11 cellular contexts compared by ENCODE assay signal in the genomic region with DNA sequence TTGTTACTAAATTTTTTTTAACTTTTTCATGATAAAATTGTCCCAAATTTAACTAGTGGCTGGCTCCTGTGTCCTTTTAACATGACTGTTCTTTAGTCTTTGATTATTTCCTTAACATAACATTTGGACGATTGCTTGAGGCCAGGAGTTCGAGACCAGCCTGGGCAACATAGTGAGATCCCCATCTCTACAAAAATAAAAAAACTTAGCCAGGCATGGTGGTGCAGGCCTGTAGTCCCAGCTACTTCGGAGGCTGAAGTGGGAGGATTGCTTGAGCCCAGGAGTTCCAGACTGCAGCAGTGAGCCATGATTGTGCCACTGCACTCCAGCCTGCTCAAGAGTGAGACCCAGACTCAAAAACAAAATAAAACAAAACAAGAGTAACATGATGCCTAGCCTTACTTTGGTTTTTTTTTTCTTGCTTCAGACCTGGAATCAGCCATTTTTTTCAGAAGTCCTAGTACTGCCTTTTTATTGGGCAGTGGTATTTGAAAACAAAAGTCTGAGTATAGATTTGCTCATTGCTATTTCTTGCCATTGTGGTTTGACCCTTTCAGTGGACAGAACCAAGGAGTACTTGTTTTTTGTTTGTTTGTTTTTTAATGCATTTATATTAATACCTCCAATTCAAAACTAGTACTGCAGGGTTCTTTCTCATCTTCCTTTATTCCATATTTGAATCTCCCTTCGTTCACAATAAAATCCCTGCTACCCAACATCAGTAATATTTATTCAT. TPM values are rescaled to one million over a fixed set of nuclear protein-coding genes. Genes with fewer than 3 reads are reported as not detected.
A peak's percentile ranks its signal among the peaks of the same experiment; 100 is the strongest.
DNase-seq lines count a peak whose midpoint lies in the region; ATAC-seq, FAIRE-seq and TF ChIP-seq lines count a peak whose summit lies in the region.
"Had no signal": no experiment of that assay in that cellular context is flagged by ENCODE, and none has a peak within 500 bp of the region (broad histone marks: within the 10 kb centered on the region; RNA-seq: fewer than 3 reads in every experiment).

No MANE protein-coding gene starts in this region.

- TF ChIP-seq POLR2A in heart left ventricle (IDR thresholded peaks at IDR 0.05) = no peak

- peak overlapping the region; percentile 42 for H3K4me2 ChIP-seq in keratinocyte (ENCODE audit: control insufficient read depth, extremely low read depth, insufficient read depth, low read depth, low read length)

- intact Hi-C loops in heart left ventricle (cut with DNase I) = loop anchor here in 3 of 10 donors (10.0 kb wide), 5 partner anchors 52 to 168 kb away; a partner anchor contains a TSS
- intact Hi-C loops in Right ventricle myocardium inferior (cut with DNase I) = no loop called here
- intact Hi-C loops in activated T-helper 2 cell treated with anti-CD3 and anti-CD28 coated beads, Interferon-gamma antibody, Interleukin-2, Interleukin-4, amounts not matched to agents 10 μg/mL and 5 μg/mL and 100 μg/mL, durations not matched to agents 14 hours and 24 hours and 36 hours (cut with micrococcal nuclease) = no loop called here

- H4K20me1 ChIP-seq in keratinocyte (ENCODE audit: control insufficient read depth, extremely low read depth, insufficient read depth, low read length) = peaks cover 10% of the 10 kb centered on the region

- H3K27ac ChIP-seq in heart left ventricle (no peak overlapping the region), keratinocyte (ENCODE audit: control insufficient read depth, insufficient read depth, low read length) (no peak overlapping the region), thymus (ENCODE audit: low read depth) (no peak overlapping the region), substantia nigra (ENCODE audit: low read depth, low read length, poor library complexity, severe bottlenecking) (no peak overlapping the region)

- H2AFZ ChIP-seq in keratinocyte (ENCODE audit: control insufficient read depth, low read length) = no peak overlapping the region

- H3K9me3 ChIP-seq in heart left ventricle (peaks cover 0 to 15% (median 3%) of the 10 kb centered on the region in 12 donors), keratinocyte (ENCODE audit: control insufficient read depth, low read depth, low read length) (no peaks in the 10 kb centered on the region), thymus (ENCODE audit: control insufficient read depth) (no peaks in the 10 kb centered on the region)

- no peaks in the 10 kb centered on the region for H3K27me3 Mint-ChIP-seq in activated T-helper 2 cell treated with anti-CD3 and anti-CD28 coated beads, Interferon-gamma antibody, Interleukin-2, Interleukin-4, amounts not matched to agents 10 μg/mL and 5 μg/mL and 100 μg/mL, durations not matched to agents 14 hours and 24 hours and 36 hours (ENCODE audit: low read depth)

- H3K27me3 ChIP-seq in heart left ventricle (no peaks in the 10 kb centered on the region), keratinocyte (ENCODE audit: control insufficient read depth, extremely low read depth, insufficient read depth, low read length) (no peaks in the 10 kb centered on the region), thymus (ENCODE audit: control insufficient read depth, insufficient read depth) (no peaks in the 10 kb centered on the region)

- H3K4me3 Mint-ChIP-seq in activated T-helper 2 cell treated with anti-CD3 and anti-CD28 coated beads, Interferon-gamma antibody, Interleukin-2, Interleukin-4, amounts not matched to agents 10 μg/mL and 5 μg/mL and 100 μg/mL, durations not matched to agents 14 hours and 24 hours and 36 hours (ENCODE audit: low read depth) = peak overlapping the region; percentile 50

- H3K4me1 ChIP-seq in heart left ventricle = peaks cover 8 to 61% (median 36%) of the 10 kb centered on the region in 12 donors
- peaks cover 25% of the 10 kb centered on the region for H3K4me1 ChIP-seq in keratinocyte (ENCODE audit: control insufficient read depth, extremely low read depth, insufficient read depth, low read length)
- peaks cover 13% of the 10 kb centered on the region for H3K4me1 ChIP-seq in thymus (ENCODE audit: control insufficient read depth, insufficient read depth, low read length)

- FAIRE-seq in keratinocyte (lab: Jason Lieb, UNC) = no peak

- no peak overlapping the region for H3K9ac ChIP-seq in keratinocyte (ENCODE audit: control insufficient read depth, extremely low read depth, insufficient read depth, low read length)

- peaks cover 59% of the 10 kb centered on the region for H3K4me1 Mint-ChIP-seq in activated T-helper 2 cell treated with anti-CD3 and anti-CD28 coated beads, Interferon-gamma antibody, Interleukin-2, Interleukin-4, amounts not matched to agents 10 μg/mL and 5 μg/mL and 100 μg/mL, durations not matched to agents 14 hours and 24 hours and 36 hours (ENCODE audit: low read depth)

- H3K36me3 ChIP-seq in heart left ventricle (peaks cover 0 to 5% (median 0%) of the 10 kb centered on the region in 9 donors), keratinocyte (ENCODE audit: control insufficient read depth in 2 of 2, extremely low read depth in 1 of 2, insufficient read depth in 2 of 2, low read length in 2 of 2) (no peaks in the 10 kb centered on the region), thymus (ENCODE audit: control insufficient read depth, insufficient read depth) (no peaks in the 10 kb centered on the region)

- H3K9me1 ChIP-seq in keratinocyte (ENCODE audit: control insufficient read depth, extremely low read depth, insufficient read depth, low read length) = peaks cover 4% of the 10 kb centered on the region

- H3K4me3 ChIP-seq in heart left ventricle (peak overlapping the region in 9 of 12 donors; percentile 21 to 94 (median 76)), keratinocyte (ENCODE audit: control insufficient read depth in 2 of 3, extremely low read depth in 1 of 3, insufficient read depth in 2 of 3, low read depth in 1 of 3, low read length in 3 of 3) (peak overlapping the region in 1 of 3 experiments; percentile 33), thymus (ENCODE audit: low read length) (peak overlapping the region; percentile 26)

- TF ChIP-seq CTCF in heart left ventricle (IDR thresholded peaks at IDR 0.05) (no peak), keratinocyte (optimal IDR thresholded peaks at IDR 0.05 in 1 of 3, IDR thresholded peaks at IDR 0.05 in 1 of 3, conservative IDR thresholded peaks at IDR 0.05 in 1 of 3; ENCODE audit: extremely low read depth in 1 of 3, insufficient read depth in 2 of 3, low read length in 3 of 3) (no peak)

- no peak for DNase-seq in heart left ventricle
- no peak for DNase-seq in Right ventricle myocardium inferior (ENCODE audit: missing footprints)
- DNase-seq in activated T-helper 2 cell treated with anti-CD3 and anti-CD28 coated beads, Interferon-gamma antibody, Interleukin-2, Interleukin-4, amounts not matched to agents 10 μg/mL and 5 μg/mL and 100 μg/mL, durations not matched to agents 14 hours and 24 hours and 36 hours (ENCODE audit: low spot score) = no peak
- no peak for DNase-seq in keratinocyte (ENCODE audit: low read depth, low spot score)
- DNase-seq in substantia nigra (lab: John Stamatoyannopoulos, UW) = no peak
- DNase-seq in NK-92 (lab: John Stamatoyannopoulos, UW; ENCODE audit: unreplicated experiment) = no peak
- DNase-seq: hippocampal formation, NCI-H1694 had no signal

- H3K27ac Mint-ChIP-seq in activated T-helper 2 cell treated with anti-CD3 and anti-CD28 coated beads, Interferon-gamma antibody, Interleukin-2, Interleukin-4, amounts not matched to agents 10 μg/mL and 5 μg/mL and 100 μg/mL, durations not matched to agents 14 hours and 24 hours and 36 hours = no peak overlapping the region

- dilution Hi-C loops in keratinocyte (cut with MboI; ENCODE audit: extremely low pct_ligation_motif_present, low sequenced_read_pairs) = no loop called here

- ATAC-seq in heart left ventricle (no peak), Right ventricle myocardium inferior (no peak), GM18861 (IDR thresholded peaks at IDR 0.05; ENCODE audit: unreplicated experiment) (no peak)
- ATAC-seq: HCT116 had no signal

- H3K36me3 Mint-ChIP-seq in activated T-helper 2 cell treated with anti-CD3 and anti-CD28 coated beads, Interferon-gamma antibody, Interleukin-2, Interleukin-4, amounts not matched to agents 10 μg/mL and 5 μg/mL and 100 μg/mL, durations not matched to agents 14 hours and 24 hours and 36 hours (ENCODE audit: low read depth) = peaks cover 50% of the 10 kb centered on the region

- peaks cover 21% of the 10 kb centered on the region for H3K9me3 Mint-ChIP-seq in activated T-helper 2 cell treated with anti-CD3 and anti-CD28 coated beads, Interferon-gamma antibody, Interleukin-2, Interleukin-4, amounts not matched to agents 10 μg/mL and 5 μg/mL and 100 μg/mL, durations not matched to agents 14 hours and 24 hours and 36 hours

- 66 to 79% (median 75%) methylated on average over 4 of the region's 4 CpGs for WGBS in heart left ventricle, 4 donors
- 98% methylated on average over 4 of the region's 4 CpGs for WGBS in thymus

- peaks cover 86% of the 10 kb centered on the region for H3K79me2 ChIP-seq in keratinocyte (ENCODE audit: control insufficient read depth, insufficient read depth, low read length)

RNA-seq across cellular contexts. Expression of a gene that starts 4.8 kb away (rescaled TPM):
- total RNA-seq in heart left ventricle (10 to 100 TPM; 15.2 to 24.0 (median 19.4) TPM), Right ventricle myocardium inferior (20.5 TPM)
- polyA plus RNA-seq in heart left ventricle (1 to 10 TPM; 2.7 to 7.0 TPM), keratinocyte (4.9 to 8.2 TPM (median 7.3 TPM) in 3 replicates), thymus (10.7 TPM)
- total RNA-seq in activated T-helper 2 cell treated with anti-CD3 and anti-CD28 coated beads, Interferon-gamma antibody, Interleukin-2, Interleukin-4, amounts not matched to agents 10 μg/mL and 5 μg/mL and 100 μg/mL, durations not matched to agents 14 hours and 24 hours and 36 hours = 7.3 and 11.1 TPM in 2 replicates
- 2.9 TPM for polyA plus RNA-seq in keratinocyte (2011; ENCODE audit: low read depth)
- polyA plus RNA-seq in keratinocyte (2011; cell fraction: cytosol; rRNA removed) = 2.8 and 8.0 TPM in 2 replicates
- polyA plus RNA-seq in keratinocyte (2011; cell fraction: nucleus; rRNA removed) = 9.4 and 9.9 TPM in 2 replicates
- polyA plus RNA-seq in keratinocyte (2012; ENCODE audit: low replicate concordance) = 3.4 and 4.1 TPM in 2 replicates
- 3.9 to 20.3 TPM (median 14.1 TPM) in 3 replicates for polyA minus RNA-seq in keratinocyte
- polyA minus RNA-seq in keratinocyte (2011; cell fraction: cytosol; rRNA and poly(A)+ RNA removed) = 10.2 TPM
- polyA minus RNA-seq in keratinocyte (2011; cell fraction: nucleus; rRNA and poly(A)+ RNA removed) = 13.8 and 31.7 TPM in 2 replicates

RNA-seq across cellular contexts. Expression of a gene that starts 5.0 kb away (rescaled TPM):
- total RNA-seq in heart left ventricle (10 to 100 TPM in 6 of 9 donors, 1 to 10 TPM in 3; 6.2 to 13.5 (median 10.5) TPM), Right ventricle myocardium inferior (13.0 TPM)
- polyA plus RNA-seq in heart left ventricle (1 to 10 TPM; 2.1 to 3.3 TPM), keratinocyte (4.4 to 6.1 TPM (median 6.0 TPM) in 3 replicates), thymus (6.0 TPM)
- 17.3 and 17.4 TPM in 2 replicates for total RNA-seq in activated T-helper 2 cell treated with anti-CD3 and anti-CD28 coated beads, Interferon-gamma antibody, Interleukin-2, Interleukin-4, amounts not matched to agents 10 μg/mL and 5 μg/mL and 100 μg/mL, durations not matched to agents 14 hours and 24 hours and 36 hours
- 5.1 TPM for polyA plus RNA-seq in keratinocyte (2011; ENCODE audit: low read depth)
- 1.8 and 4.2 TPM in 2 replicates for polyA plus RNA-seq in keratinocyte (2011; cell fraction: cytosol; rRNA removed)
- 8.6 and 11.4 TPM in 2 replicates for polyA plus RNA-seq in keratinocyte (2011; cell fraction: nucleus; rRNA removed)
- polyA plus RNA-seq in keratinocyte (2012; ENCODE audit: low replicate concordance) = 4.6 and 6.7 TPM in 2 replicates
- 4.7 to 21.9 TPM (median 20.0 TPM) in 3 replicates for polyA minus RNA-seq in keratinocyte
- 4.2 TPM for polyA minus RNA-seq in keratinocyte (2011; cell fraction: cytosol; rRNA and poly(A)+ RNA removed)
- polyA minus RNA-seq in keratinocyte (2011; cell fraction: nucleus; rRNA and poly(A)+ RNA removed) = 9.6 and 22.7 TPM in 2 replicates
